Comparison of ENCODE assay signal across 30 cellular contexts in the genomic region with DNA sequence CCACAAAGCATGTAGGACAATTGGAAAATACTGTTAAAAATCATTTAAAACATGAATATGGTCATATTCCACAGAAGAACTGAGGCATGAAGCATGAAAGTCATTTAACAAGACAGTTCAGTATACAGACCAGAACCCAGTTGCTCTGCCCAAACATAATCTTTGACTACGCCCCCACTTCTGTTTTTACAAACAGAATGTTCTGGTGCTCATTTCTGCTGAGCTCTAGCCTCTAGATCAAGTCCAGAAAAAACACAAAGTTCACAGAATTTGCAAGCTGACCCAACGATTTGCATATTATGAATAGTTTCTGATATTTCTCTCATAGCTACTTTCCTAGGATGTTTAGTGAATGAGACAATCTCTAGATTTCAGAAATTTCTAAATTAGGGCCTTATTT.
"Had no signal": no experiment of that assay in that cellular context is flagged by ENCODE, and none has a peak within 500 bp of the region (broad histone marks: within the 10 kb centered on the region; RNA-seq: fewer than 3 reads in every experiment).

No MANE protein-coding gene starts in this region.

- DNase-seq: activated CD4-positive, alpha-beta memory T cell treated with anti-CD3 and anti-CD28 coated beads for 36 hours; activated CD4-positive, alpha-beta T cell treated with anti-CD3 and anti-CD28 coated beads for 36 hours; activated CD4-positive, alpha-beta T cell treated with anti-CD3 and anti-CD28 coated beads, Interleukin-2, amount 10 ng/mL, durations not matched to agents 7 days and 5 days; activated CD8-positive, alpha-beta memory T cell treated with anti-CD3 and anti-CD28 coated beads, Interleukin-2, amount 50 U/mL, for 48 hours; activated effector memory CD4-positive, alpha-beta T cell treated with Interleukin-2 at 50 U/mL for 16 hours; activated naive CD4-positive, alpha-beta T cell treated with anti-CD3 and anti-CD28 coated beads, Interleukin-2, amount 10 ng/mL, durations not matched to agents 7 days and 5 days; activated naive CD8-positive, alpha-beta T cell treated with anti-CD3 and anti-CD28 coated beads, Interleukin-2, amount 50 U/mL, for 24 hours; activated T-cell treated with anti-CD3 and anti-CD28 coated beads, Interleukin-2, amount 50 U/mL, for 48 hours; amniotic stem cell; Kasumi-1; KG1; MG63; NCI-H1048; NCI-H1105 treated with DMSO at 0.1 percent for 48 hours; NCI-H1436; NCI-H1694; NCI-H1930; NCI-H2081 treated with DMSO at 0.1 percent for 48 hours; NCI-H226; NCI-H446 treated with DMSO at 0.1 percent for 48 hours; NCI-H524; NCI-H69; NCI-H82; SJCRH30 had no signal

- H3K36me3 ChIP-seq: ascending aorta, cardiac muscle cell, MG63, SJCRH30 had no signal

- H3K9me3 ChIP-seq: ascending aorta, MG63, SJCRH30 had no signal

- H3K27ac ChIP-seq: ascending aorta, cardiac muscle cell, SJCRH30, SK-N-MC had no signal

- ATAC-seq: activated CD4-positive, alpha-beta T cell treated with anti-CD3 and anti-CD28 coated beads for 36 hours; activated CD4-positive, CD25-positive, alpha-beta regulatory T cell treated with anti-CD3 and anti-CD28 coated beads, Interleukin-2, amount 50 U/mL, for 24 hours; activated naive CD8-positive, alpha-beta T cell treated with anti-CD3 and anti-CD28 coated beads, Interleukin-2, amount 50 U/mL, for 24 hours; Panc1; WTC11 had no signal

- H3K27me3 ChIP-seq: ascending aorta, cardiac muscle cell, MG63 had no signal

- H3K4me3 ChIP-seq: ascending aorta, cardiac muscle cell, MG63, SJCRH30, SK-N-MC had no signal
